In genomic region chr1:89706700-89707012, GRCh38 we compare ENCODE assay signal across 12 cellular contexts.
DNase-seq lines count a peak whose midpoint lies in the region; ATAC-seq, FAIRE-seq and TF ChIP-seq lines count a peak whose summit lies in the region.
"Had no signal": no experiment of that assay in that cellular context is flagged by ENCODE, and none has a peak within 500 bp of the region (broad histone marks: within the 10 kb centered on the region; RNA-seq: fewer than 3 reads in every experiment).

No MANE protein-coding gene starts in this region.

- peaks cover 0 to 20% of the 10 kb centered on the region in 2 donors for H3K4me1 ChIP-seq in left lung

- DNase-seq in GM19239 (ENCODE audit: insufficient read length, low spot score) (no peak), MV-4-11 (lab: John Stamatoyannopoulos, UW) (peak; percentile 94), left lung (no peak), NCI-H2227 treated with DMSO at 0.1 percent for 48 hours (lab: John Stamatoyannopoulos, UW) (no peak), AG08396 (ENCODE audit: low spot score) (no peak), NCI-H510A (lab: John Stamatoyannopoulos, UW) (no peak)
- DNase-seq: activated naive CD8-positive, alpha-beta T cell treated with anti-CD3 and anti-CD28 coated beads, Interleukin-2, amount 10 ng/mL, durations not matched to agents 7 days and 5 days; cortex of kidney; DMS79 had no signal

- peak; percentile 53 for FAIRE-seq in GM19239 (lab: Jason Lieb, UNC)

- ATAC-seq in HG02759 (IDR thresholded peaks at IDR 0.05; ENCODE audit: unreplicated experiment) = peak; percentile 19
- peak; percentile 36 for ATAC-seq in left lung
- no peak for ATAC-seq in HG03039 (IDR thresholded peaks at IDR 0.05; ENCODE audit: unreplicated experiment)

- intact Hi-C loops in left lung (cut with DNase I) = no loop called here

- TF ChIP-seq CTCF in left lung (IDR thresholded peaks at IDR 0.05) = no peak

- peak overlapping the region in 1 of 2 donors; percentile 62 for H3K27ac ChIP-seq in left lung
- H3K27ac ChIP-seq: VCaP had no signal

- no peaks in the 10 kb centered on the region for H3K36me3 ChIP-seq in left lung

- H3K27me3 ChIP-seq in left lung = no peaks in the 10 kb centered on the region

- no peaks in the 10 kb centered on the region for H3K9me3 ChIP-seq in left lung

- H3K4me3 ChIP-seq in left lung = no peak overlapping the region
